ENCODE assay signal across 18 cellular contexts in genomic region chr20:46580613-46581012, GRCh38. TPM values are rescaled to one million over a fixed set of nuclear protein-coding genes. Genes with fewer than 3 reads are reported as not detected.
A peak's percentile ranks its signal among the peaks of the same experiment; 100 is the strongest.
DNase-seq lines count a peak whose midpoint lies in the region; ATAC-seq and TF ChIP-seq lines count a peak whose summit lies in the region.
"Had no signal": no experiment of that assay in that cellular context is flagged by ENCODE, and none has a peak within 500 bp of the region (broad histone marks: within the 10 kb centered on the region; RNA-seq: fewer than 3 reads in every experiment).

No MANE protein-coding gene starts in this region.

- H3K36me3 ChIP-seq in breast epithelium, result no peaks in the 10 kb centered on the region
- H3K36me3 ChIP-seq in RWPE2 (ENCODE audit: low read depth), result no peaks in the 10 kb centered on the region
- peaks cover 7% of the 10 kb centered on the region for H3K36me3 ChIP-seq in endodermal cell (ENCODE audit: control insufficient read depth, insufficient read depth, low read length)
- H3K36me3 ChIP-seq in sigmoid colon, result no peaks in the 10 kb centered on the region
- H3K36me3 ChIP-seq in smooth muscle cell (ENCODE audit: low read depth), result no peaks in the 10 kb centered on the region
- H3K36me3 ChIP-seq: BLaER1 had no signal

- no peak overlapping the region for H3K27ac ChIP-seq in breast epithelium
- H3K27ac ChIP-seq in RWPE2 (ENCODE audit: poor library complexity, severe bottlenecking), result no peak overlapping the region
- H3K27ac ChIP-seq in endodermal cell (ENCODE audit: low read depth, low read length), result no peak overlapping the region
- H3K27ac ChIP-seq in sigmoid colon, result no peak overlapping the region
- no peak overlapping the region for H3K27ac ChIP-seq in smooth muscle cell (ENCODE audit: low read depth)
- H3K27ac ChIP-seq: BLaER1 had no signal

- H4K20me1 ChIP-seq in smooth muscle cell (ENCODE audit: low read depth), result no peaks in the 10 kb centered on the region
- H4K20me1 ChIP-seq: BLaER1 had no signal

- TF ChIP-seq CTCF in MCF 10A (IDR thresholded peaks at IDR 0.05; ENCODE audit: unreplicated experiment), result no peak
- no peak for TF ChIP-seq CTCF in breast epithelium (IDR thresholded peaks at IDR 0.05)
- no peak for TF ChIP-seq CTCF in RWPE2 (IDR thresholded peaks at IDR 0.05; ENCODE audit: poor library complexity, severe bottlenecking)
- TF ChIP-seq CTCF in endodermal cell (conservative IDR thresholded peaks at IDR 0.05), result no peak
- TF ChIP-seq CTCF in sigmoid colon (IDR thresholded peaks at IDR 0.05), result no peak
- no peak for TF ChIP-seq CTCF in smooth muscle cell (IDR thresholded peaks at IDR 0.05; ENCODE audit: borderline replicate concordance, insufficient read depth, poor library complexity, severe bottlenecking)

- H3K4me2 ChIP-seq in smooth muscle cell, result no peak overlapping the region
- H3K4me2 ChIP-seq: BLaER1 had no signal

- CTCF ChIA-PET in MCF 10A (lab: Yijun Ruan, JAX), result no interaction called here

- TF ChIP-seq POLR2A in breast epithelium (IDR thresholded peaks at IDR 0.05) (no peak), sigmoid colon (IDR thresholded peaks at IDR 0.05) (no peak)

- no peak overlapping the region for H3K9ac ChIP-seq in endodermal cell (ENCODE audit: extremely low read depth, low read length, poor library complexity, severe bottlenecking)
- H3K9ac ChIP-seq in smooth muscle cell (ENCODE audit: low read depth), result no peak overlapping the region
- H3K9ac ChIP-seq: BLaER1 had no signal

- H3K9me3 ChIP-seq in breast epithelium, result no peaks in the 10 kb centered on the region
- no peaks in the 10 kb centered on the region for H3K9me3 ChIP-seq in RWPE2 (ENCODE audit: severe bottlenecking)
- H3K9me3 ChIP-seq in endodermal cell (ENCODE audit: control insufficient read depth, low read length), result peaks cover 23% of the 10 kb centered on the region
- H3K9me3 ChIP-seq in sigmoid colon, result no peaks in the 10 kb centered on the region
- H3K9me3 ChIP-seq in smooth muscle cell (replicated peaks; ENCODE audit: low read depth), result no peaks in the 10 kb centered on the region
- H3K9me3 ChIP-seq: Caco-2 had no signal

- intact Hi-C loops in MCF 10A (cut with micrococcal nuclease), result no loop called here
- intact Hi-C loops in breast epithelium (cut with DNase I; ENCODE audit: low total_unique reads), result no loop called here
- intact Hi-C loops in sigmoid colon (cut with DNase I), result no loop called here

- no peak overlapping the region for H2AFZ ChIP-seq in smooth muscle cell (ENCODE audit: low read depth)

- BruUV-seq in MCF 10A (replicated peaks; lab: Mats Ljungman, UMichigan), result no TSS peak

- TF ChIP-seq EP300 in sigmoid colon (IDR thresholded peaks at IDR 0.05), result no peak

- H3K9me3 Mint-ChIP-seq in MCF 10A (ENCODE audit: unreplicated experiment), result no peaks in the 10 kb centered on the region
- peaks cover 16% of the 10 kb centered on the region for H3K9me3 Mint-ChIP-seq in endodermal cell
- H3K9me3 Mint-ChIP-seq: CD8-positive, alpha-beta memory T cell; IgD-negative memory B cell had no signal

- no peak overlapping the region for H3K4me3 Mint-ChIP-seq in MCF 10A (ENCODE audit: unreplicated experiment)
- no peak overlapping the region for H3K4me3 Mint-ChIP-seq in endodermal cell
- H3K4me3 Mint-ChIP-seq: CD8-positive, alpha-beta memory T cell; IgD-negative memory B cell had no signal

- no peaks in the 10 kb centered on the region for H3K4me1 Mint-ChIP-seq in MCF 10A (ENCODE audit: insufficient read depth, unreplicated experiment)
- H3K4me1 Mint-ChIP-seq in endodermal cell, result peaks cover 27% of the 10 kb centered on the region
- H3K4me1 Mint-ChIP-seq: CD8-positive, alpha-beta memory T cell had no signal

- H3K27me3 ChIP-seq in breast epithelium (no peaks in the 10 kb centered on the region), RWPE2 (ENCODE audit: insufficient read depth, poor library complexity, severe bottlenecking) (no peaks in the 10 kb centered on the region), endodermal cell (ENCODE audit: control insufficient read depth, insufficient read depth, low read length, poor library complexity, severe bottlenecking) (no peaks in the 10 kb centered on the region), sigmoid colon (no peaks in the 10 kb centered on the region), smooth muscle cell (ENCODE audit: low read depth) (no peaks in the 10 kb centered on the region)
- H3K27me3 ChIP-seq: BLaER1 had no signal

- H3K4me3 ChIP-seq in breast epithelium (no peak overlapping the region), RWPE2 (ENCODE audit: severe bottlenecking) (no peak overlapping the region), endodermal cell (ENCODE audit: low read length) (peak overlapping the region; percentile 45), sigmoid colon (no peak overlapping the region), smooth muscle cell (no peak overlapping the region)
- H3K4me3 ChIP-seq: BLaER1 had no signal

- H3K27ac Mint-ChIP-seq in MCF 10A (ENCODE audit: low read depth, unreplicated experiment), result no peak overlapping the region
- no peak overlapping the region for H3K27ac Mint-ChIP-seq in endodermal cell
- H3K27ac Mint-ChIP-seq: IgD-negative memory B cell had no signal

- H3F3A ChIP-seq in smooth muscle cell (ENCODE audit: low read depth), result no peaks in the 10 kb centered on the region

- POLR2A ChIA-PET in MCF 10A (lab: Yijun Ruan, JAX), result no interaction called here

- H3K4me1 ChIP-seq in breast epithelium (no peaks in the 10 kb centered on the region), RWPE2 (ENCODE audit: insufficient read depth, poor library complexity, severe bottlenecking) (no peaks in the 10 kb centered on the region), endodermal cell (ENCODE audit: control insufficient read depth, insufficient read depth, low read length) (peaks cover 12% of the 10 kb centered on the region), sigmoid colon (no peaks in the 10 kb centered on the region), smooth muscle cell (ENCODE audit: low read depth) (peaks cover 22% of the 10 kb centered on the region)
- H3K4me1 ChIP-seq: Caco-2 had no signal

- no peak for ATAC-seq in RWPE2 (ENCODE audit: low read depth)

- DNase-seq in MCF 10A (ENCODE audit: unreplicated experiment) (peak; percentile 3), breast epithelium (ENCODE audit: low spot score in 2 of 2) (no peak), RWPE2 (ENCODE audit: low spot score) (peak; percentile 54), endodermal cell (no peak), sigmoid colon (peak; percentile 19), hepatic stellate cell (ENCODE audit: low spot score) (no peak), GF-D8 (lab: John Stamatoyannopoulos, UW) (no peak), smooth muscle cell (lab: John Stamatoyannopoulos, UW; ENCODE audit: unreplicated experiment) (no peak)
- DNase-seq: 8988T; AML-193; CD8-positive, alpha-beta memory T cell; HCEC 1CT had no signal

- H3K36me3 Mint-ChIP-seq in MCF 10A (ENCODE audit: insufficient read depth, unreplicated experiment) (no peaks in the 10 kb centered on the region), endodermal cell (ENCODE audit: low read depth) (peaks cover 19% of the 10 kb centered on the region)
- H3K36me3 Mint-ChIP-seq: IgD-negative memory B cell had no signal

- 92% methylated on average over 1 of the region's 1 CpG; no CpG with 5 or more reads in 1 of the 2 experiments for WGBS in endodermal cell (ENCODE audit: insufficient coverage in 1 of 2, insufficient read length in 1 of 2), 2 experiments
- 75 to 94% methylated on average over 1 of the region's 1 CpG for WGBS in sigmoid colon, 2 donors
- 91% methylated on average over 1 of the region's 1 CpG for WGBS in smooth muscle cell (ENCODE audit: low lambda C conversion rate)

- H3K27me3 Mint-ChIP-seq in MCF 10A (ENCODE audit: insufficient read depth, unreplicated experiment), result peaks cover 33% of the 10 kb centered on the region
- H3K27me3 Mint-ChIP-seq in endodermal cell (ENCODE audit: insufficient read depth), result peaks cover 2% of the 10 kb centered on the region

- no peaks in the 10 kb centered on the region for H3K79me2 ChIP-seq in smooth muscle cell (ENCODE audit: low read depth)

RNA-seq across cellular contexts. Expression of gene OCSTAMP, which starts 30.2 kb away (rescaled TPM):
- not detected in 2 replicates for total RNA-seq in MCF 10A (2022)
- total RNA-seq in breast epithelium, result under 1 TPM in 1 of 3 donors, not detected in 2; 0.32 TPM
- total RNA-seq in endodermal cell, result not detected
- 0.36 TPM for polyA plus RNA-seq in endodermal cell (2013, experiment 1 of 2)
- 0.25 TPM for polyA plus RNA-seq in endodermal cell (2013, experiment 2 of 2)
- not detected for total RNA-seq in sigmoid colon
- not detected for polyA plus RNA-seq in sigmoid colon
- not detected in 2 replicates for total RNA-seq in smooth muscle cell
- 0.11 TPM in 1 of 2 replicates, not detected in the other for polyA plus RNA-seq in smooth muscle cell
- total RNA-seq: Caco-2; CD8-positive, alpha-beta memory T cell; Daoy; G401; H4 had no signal
- polyA plus RNA-seq: CD8-positive, alpha-beta memory T cell; IgD-negative memory B cell had no signal

Comparison
In these comparisons a context has a peak if more than half of its experiments do, and no peak if none do; other contexts are left out.
1. DNase-seq: peak in MCF 10A (single experiment), RWPE2 (single experiment) and sigmoid colon (single experiment); none in breast epithelium (0 of 2), endodermal cell (single experiment), hepatic stellate cell (single experiment), GF-D8 (single experiment) and smooth muscle cell (single experiment).